Comparison of ENCODE assay signal across 28 cellular contexts in the genomic region with DNA sequence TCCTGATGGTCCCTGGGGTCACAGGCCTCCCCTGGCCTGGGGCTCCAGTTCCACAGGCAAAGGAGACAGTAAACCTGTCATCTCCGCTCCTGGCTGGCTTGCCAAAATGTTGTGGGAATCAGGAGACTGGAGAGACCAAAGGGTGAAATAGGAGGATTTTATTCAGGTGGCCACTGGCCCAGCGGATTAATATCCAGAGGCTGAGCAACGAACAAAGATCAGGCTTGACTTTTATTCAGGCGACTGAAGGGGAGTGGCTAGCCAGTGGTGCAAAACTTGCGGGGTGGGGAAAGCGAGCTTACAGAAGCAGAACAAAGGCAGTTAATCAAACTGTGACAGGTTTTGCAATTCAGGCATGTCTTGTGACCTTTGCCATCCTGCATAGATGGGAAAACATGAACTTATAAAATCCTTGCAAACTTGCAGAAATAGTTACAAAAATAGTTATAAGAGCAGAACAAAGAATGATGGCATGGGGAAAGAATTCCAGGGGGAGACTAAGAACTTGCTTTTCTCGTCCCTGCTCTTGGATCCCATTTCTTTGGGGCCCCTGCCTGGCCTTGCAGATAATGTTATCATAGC. TPM values are rescaled to one million over a fixed set of nuclear protein-coding genes. Genes with fewer than 3 reads are reported as not detected.
A peak's percentile ranks its signal among the peaks of the same experiment; 100 is the strongest.
DNase-seq lines count a peak whose midpoint lies in the region; ATAC-seq and TF ChIP-seq lines count a peak whose summit lies in the region.
"Had no signal": no experiment of that assay in that cellular context is flagged by ENCODE, and none has a peak within 500 bp of the region (broad histone marks: within the 10 kb centered on the region; RNA-seq: fewer than 3 reads in every experiment).

No MANE protein-coding gene starts in this region.

- ATAC-seq in left lobe of liver (peak; percentile 73), left lung (no peak)
- ATAC-seq: naive thymus-derived CD8-positive, alpha-beta T cell; Panc1 had no signal

- 93% methylated on average over 7 of the region's 7 CpGs for WGBS in lower leg skin, 2 donors

- intact Hi-C loops in left lung (cut with DNase I) = no loop called here
- intact Hi-C loops in lower leg skin (cut with DNase I; ENCODE audit: low total_unique reads) = no loop called here

- DNase-seq in ELF-1 (ENCODE audit: low read depth, low spot score) (peak; percentile 48), Kasumi-1 (lab: John Stamatoyannopoulos, UW) (peak; percentile 8 to 16), OCI-M1 (lab: John Stamatoyannopoulos, UW) (peak; percentile 29), left lobe of liver (ENCODE audit: low spot score) (no peak), left lung (no peak), GM13976 (ENCODE audit: low spot score) (no peak), NCI-H2081 (lab: John Stamatoyannopoulos, UW) (no peak), lower leg skin (ENCODE audit: low spot score in 2 of 2) (no peak)
- DNase-seq: activated CD4-positive, alpha-beta T cell treated with anti-CD3 and anti-CD28 coated beads for 4 hours; activated T-cell treated with anti-CD3 and anti-CD28 coated beads, Interleukin-2, amount 50 U/mL, for 24 hours; adrenal gland; CD8-positive, alpha-beta memory T cell; DMS79 treated with DMSO at 0.1 percent for 48 hours; effector memory CD4-positive, alpha-beta T cell; midbrain; NCI-H1694 treated with DMSO at 0.1 percent for 48 hours; NCI-H446; ovary; retina; SJCRH30; upper lobe of left lung had no signal

- TF ChIP-seq CTCF in left lung (IDR thresholded peaks at IDR 0.05) = no peak
- no peak for TF ChIP-seq CTCF in GM13976 (IDR thresholded peaks at IDR 0.05; ENCODE audit: borderline replicate concordance, control extremely low read depth, extremely low read depth, insufficient read depth, missing control alignments)
- TF ChIP-seq CTCF in lower leg skin (IDR thresholded peaks at IDR 0.05) = no peak

- H3K4me3 ChIP-seq in left lung (no peak overlapping the region), lower leg skin (ENCODE audit: low read depth, poor library complexity, severe bottlenecking) (no peak overlapping the region)
- H3K4me3 ChIP-seq: adrenal gland, breast epithelium, esophagus muscularis mucosa, HAP-1, hepatocyte, ovary, SJCRH30, smooth muscle cell, upper lobe of left lung had no signal

- peaks cover 0 to 3% of the 10 kb centered on the region in 2 donors for H3K36me3 ChIP-seq in left lung
- H3K36me3 ChIP-seq: adrenal gland, breast epithelium, esophagus muscularis mucosa, ovary, SJCRH30, upper lobe of left lung had no signal

- no peak overlapping the region for H3K27ac ChIP-seq in left lung
- H3K27ac ChIP-seq: adrenal gland, breast epithelium, esophagus muscularis mucosa, hepatocyte, ovary, SJCRH30, upper lobe of left lung had no signal

- in situ Hi-C loops in GM13976 (cut with MboI; ENCODE audit: low sequenced_read_pairs, unreplicated experiment) = no loop called here

- peaks cover 0 to 49% of the 10 kb centered on the region in 2 donors for H3K9me3 ChIP-seq in left lung

- no peak for TF ChIP-seq POLR2A in lower leg skin (IDR thresholded peaks at IDR 0.05)

- H3K27me3 ChIP-seq in left lung = no peaks in the 10 kb centered on the region
- H3K27me3 ChIP-seq: adrenal gland, breast epithelium, esophagus muscularis mucosa, hepatocyte, ovary, SJCRH30, upper lobe of left lung had no signal

- H3K4me1 ChIP-seq in left lung = peaks cover 0 to 15% of the 10 kb centered on the region in 2 donors
- H3K4me1 ChIP-seq: adrenal gland, SJCRH30 had no signal

RNA-seq across cellular contexts. Expression of gene ACAD9, which starts 19.8 kb away (rescaled TPM):
- total RNA-seq in left lobe of liver (30.7 TPM), left lung (10 to 100 TPM; 38.6 to 43.2 TPM), lower leg skin (100 to 1,000 TPM; 101 to 180 (median 130) TPM)

Comparison
In these comparisons a context has a peak if more than half of its experiments do, and no peak if none do; other contexts are left out.
1. DNase-seq: peak in ELF-1 (single experiment), Kasumi-1 (2 of 2) and OCI-M1 (single experiment); none in left lobe of liver (single experiment), left lung (0 of 2), GM13976 (single experiment), NCI-H2081 (0 of 2) and lower leg skin (0 of 2).